ENCODE assay signal across 16 cellular contexts in the genomic region with DNA sequence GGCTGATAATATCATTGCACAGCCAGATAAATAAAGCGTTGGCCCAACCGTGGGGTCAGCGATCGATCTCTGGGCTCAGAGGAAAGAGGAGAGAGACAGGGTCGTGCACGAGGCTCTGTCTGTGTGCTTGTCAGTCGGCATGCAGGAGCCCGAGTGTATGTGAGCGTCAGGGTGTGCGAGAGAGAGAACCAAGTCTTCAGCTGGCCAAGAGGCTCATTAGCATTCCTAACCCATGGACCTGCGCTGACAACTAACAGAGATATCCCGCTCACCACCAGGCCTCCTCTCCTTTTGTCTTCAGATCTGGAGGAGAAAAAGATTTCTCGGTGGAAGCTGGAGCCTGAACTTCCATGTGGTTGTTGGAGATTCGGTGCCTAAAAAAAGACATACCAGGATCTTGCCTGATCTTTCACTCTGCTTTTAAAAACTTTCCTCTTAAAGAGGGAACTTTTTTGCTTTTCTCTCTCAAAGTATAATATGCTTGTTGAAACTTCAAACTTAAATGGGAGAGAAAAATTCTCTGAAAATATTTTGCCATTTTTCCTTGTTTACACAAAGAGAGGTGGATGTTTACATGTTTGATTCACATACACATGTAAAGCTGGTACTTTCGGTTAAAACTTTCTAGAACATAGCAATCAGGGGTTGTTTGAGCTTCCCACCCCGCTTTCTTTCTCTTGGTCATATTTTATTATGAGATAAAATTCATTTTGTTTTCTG. TPM values are rescaled to one million over a fixed set of nuclear protein-coding genes. Genes with fewer than 3 reads are reported as not detected.
DNase-seq lines count a peak whose midpoint lies in the region; ATAC-seq and TF ChIP-seq lines count a peak whose summit lies in the region.
"Had no signal": no experiment of that assay in that cellular context is flagged by ENCODE, and none has a peak within 500 bp of the region (broad histone marks: within the 10 kb centered on the region; RNA-seq: fewer than 3 reads in every experiment).

No MANE protein-coding gene starts in this region.

- no peak overlapping the region for H3K4me3 Mint-ChIP-seq in nephron progenitor cell
- H3K4me3 Mint-ChIP-seq in stimulated activated memory B cell treated with anti-CD40 and anti-IgM and Interleukin-4, amounts not matched to agents 10 μg/mL and 1 μg/mL and 100 μg/mL, for 72 hours, result no peak overlapping the region
- H3K4me3 Mint-ChIP-seq: activated T-helper 17 cell treated with anti-CD3 and anti-CD28 coated beads, Interleukin-2, amount 50 U/mL, for 72 hours; effector memory CD8-positive, alpha-beta T cell; T-helper 17 cell had no signal

- H3K79me2 ChIP-seq in fibroblast of lung (ENCODE audit: control insufficient read depth, insufficient read depth, low read length), result peaks cover 50% of the 10 kb centered on the region
- H3K79me2 ChIP-seq: parathyroid adenoma had no signal

- H3K4me3 ChIP-seq in SK-N-MC, result no peak overlapping the region
- H3K4me3 ChIP-seq in fibroblast of lung (replicated peaks in 1 of 4; ENCODE audit: control extremely low read depth in 1 of 4, insufficient read depth in 1 of 4, low read depth in 3 of 4, low read length in 4 of 4), result peak overlapping the region; percentile 31 to 67 (median 54)
- H3K4me3 ChIP-seq: ascending aorta had no signal

- intact Hi-C loops in left colon (cut with DNase I, micrococcal nuclease), result loop anchor here in 1 of 2 donors (10.0 kb wide), 1 partner anchor 205 kb away; no protein-coding TSS in a partner anchor

- H3K4me1 ChIP-seq in fibroblast of lung (ENCODE audit: control insufficient read depth, extremely low read depth, insufficient read depth, low read length), result peaks cover 24% of the 10 kb centered on the region
- H3K4me1 ChIP-seq: parathyroid adenoma had no signal

- H3K4me2 ChIP-seq in fibroblast of lung (ENCODE audit: extremely low read depth, insufficient read depth, low read length), result peak overlapping the region; percentile 95

- no peak for TF ChIP-seq CTCF in fibroblast of lung (conservative IDR thresholded peaks at IDR 0.05 in 1 of 2, IDR thresholded peaks at IDR 0.05 in 1 of 2; ENCODE audit: low read depth in 1 of 2, low read length in 2 of 2)
- no peak for TF ChIP-seq CTCF in nephron progenitor cell (IDR thresholded peaks at IDR 0.05)

- no peak overlapping the region for H3K27ac Mint-ChIP-seq in nephron progenitor cell
- no peak overlapping the region for H3K27ac Mint-ChIP-seq in stimulated activated memory B cell treated with anti-CD40 and anti-IgM and Interleukin-4, amounts not matched to agents 10 μg/mL and 1 μg/mL and 100 μg/mL, for 72 hours
- H3K27ac Mint-ChIP-seq: activated T-helper 17 cell treated with anti-CD3 and anti-CD28 coated beads, Interleukin-2, amount 50 U/mL, for 72 hours; effector memory CD8-positive, alpha-beta T cell; T-helper 17 cell had no signal

- H3K9me3 Mint-ChIP-seq in nephron progenitor cell, result no peaks in the 10 kb centered on the region
- H3K9me3 Mint-ChIP-seq in stimulated activated memory B cell treated with anti-CD40 and anti-IgM and Interleukin-4, amounts not matched to agents 10 μg/mL and 1 μg/mL and 100 μg/mL, for 72 hours, result peaks cover 3% of the 10 kb centered on the region
- H3K9me3 Mint-ChIP-seq: activated T-helper 17 cell treated with anti-CD3 and anti-CD28 coated beads, Interleukin-2, amount 50 U/mL, for 72 hours; effector memory CD8-positive, alpha-beta T cell had no signal

- H3K36me3 Mint-ChIP-seq in nephron progenitor cell (ENCODE audit: low read depth), result peaks cover 9% of the 10 kb centered on the region
- no peaks in the 10 kb centered on the region for H3K36me3 Mint-ChIP-seq in stimulated activated memory B cell treated with anti-CD40 and anti-IgM and Interleukin-4, amounts not matched to agents 10 μg/mL and 1 μg/mL and 100 μg/mL, for 72 hours

- no peaks in the 10 kb centered on the region for H3K27me3 ChIP-seq in fibroblast of lung (ENCODE audit: control insufficient read depth, insufficient read depth, low read length)

- H3K9ac ChIP-seq in SK-N-MC (ENCODE audit: insufficient read length) (peak overlapping the region; percentile 46), fibroblast of lung (ENCODE audit: insufficient read depth, low read length) (peak overlapping the region; percentile 27)
- H3K9ac ChIP-seq: parathyroid adenoma had no signal

- peak overlapping the region; percentile 49; the same call in 1 of the 2 replicates for H3K27ac ChIP-seq in SK-N-MC
- peak overlapping the region; percentile 91 for H3K27ac ChIP-seq in fibroblast of lung (ENCODE audit: insufficient read depth, low read length)
- H3K27ac ChIP-seq: ascending aorta, parathyroid adenoma had no signal

- H2AFZ ChIP-seq in fibroblast of lung (ENCODE audit: low read length), result peak overlapping the region; percentile 67
- H2AFZ ChIP-seq: parathyroid adenoma had no signal

- ATAC-seq in stimulated activated memory B cell treated with anti-CD40 and anti-IgM and Interleukin-4, amounts not matched to agents 10 μg/mL and 1 μg/mL and 100 μg/mL, for 72 hours, result no peak
- no peak for ATAC-seq in left colon
- no peak for ATAC-seq in HG03045 (IDR thresholded peaks at IDR 0.05; ENCODE audit: unreplicated experiment)
- ATAC-seq: activated T-helper 17 cell treated with anti-CD3 and anti-CD28 coated beads, Interleukin-2, amount 50 U/mL, for 72 hours; effector memory CD8-positive, alpha-beta T cell; T-helper 17 cell had no signal

- peaks cover 3% of the 10 kb centered on the region for H3K36me3 ChIP-seq in SK-N-MC (ENCODE audit: insufficient read depth, low read length)
- H3K36me3 ChIP-seq in fibroblast of lung (ENCODE audit: control insufficient read depth, insufficient read depth, low read length), result peaks cover 3% of the 10 kb centered on the region
- H3K36me3 ChIP-seq: ascending aorta had no signal

- no peaks in the 10 kb centered on the region for H3K27me3 Mint-ChIP-seq in nephron progenitor cell (ENCODE audit: low read depth, poor library complexity)
- H3K27me3 Mint-ChIP-seq in stimulated activated memory B cell treated with anti-CD40 and anti-IgM and Interleukin-4, amounts not matched to agents 10 μg/mL and 1 μg/mL and 100 μg/mL, for 72 hours, result peaks cover 28% of the 10 kb centered on the region

- DNase-seq in Ammon's horn (ENCODE audit: low spot score) (peak; percentile 65), SK-N-MC (ENCODE audit: low read depth, low spot score) (no peak), fibroblast of lung (ENCODE audit: low read depth in 2 of 2) (peak; percentile 79 to 91), nephron progenitor cell (peak; percentile 41), left colon (no peak), activated gamma-delta T cell (lab: John Stamatoyannopoulos, UW) (no peak)
- DNase-seq: activated CD4-positive, alpha-beta T cell treated with anti-CD3 and anti-CD28 coated beads, Interleukin-2, amount 50 U/mL, for 48 hours; effector memory CD8-positive, alpha-beta T cell; NCI-H1092; T-helper 17 cell; trophoblast cell had no signal

- H3K9me3 ChIP-seq in SK-N-MC (ENCODE audit: low read depth, low read length) (no peaks in the 10 kb centered on the region), fibroblast of lung (ENCODE audit: control insufficient read depth, insufficient read depth, low read depth, low read length) (no peaks in the 10 kb centered on the region)
- H3K9me3 ChIP-seq: ascending aorta had no signal

- H4K20me1 ChIP-seq in fibroblast of lung (ENCODE audit: control insufficient read depth, extremely low read depth, insufficient read depth, low read length), result no peaks in the 10 kb centered on the region

- H3K4me1 Mint-ChIP-seq in nephron progenitor cell, result peaks cover 33% of the 10 kb centered on the region
- no peaks in the 10 kb centered on the region for H3K4me1 Mint-ChIP-seq in stimulated activated memory B cell treated with anti-CD40 and anti-IgM and Interleukin-4, amounts not matched to agents 10 μg/mL and 1 μg/mL and 100 μg/mL, for 72 hours
- H3K4me1 Mint-ChIP-seq: activated T-helper 17 cell treated with anti-CD3 and anti-CD28 coated beads, Interleukin-2, amount 50 U/mL, for 72 hours had no signal

RNA-seq across cellular contexts. Expression of a gene that starts 16.6 kb away (rescaled TPM):
- total RNA-seq in fibroblast of lung, result 63.7 and 90.8 TPM in 2 replicates
- polyA plus RNA-seq in fibroblast of lung, result 64.4 and 90.5 TPM in 2 replicates
- 94.8 and 115 TPM in 2 replicates for polyA plus RNA-seq in fibroblast of lung (2012)
- polyA minus RNA-seq in fibroblast of lung (ENCODE audit: low replicate concordance), result 230 and 328 TPM in 2 replicates
- 1 to 10 TPM; 2.7 to 4.9 TPM for total RNA-seq in left colon
- total RNA-seq: activated T-helper 17 cell treated with anti-CD3 and anti-CD28 coated beads, Interleukin-2, amount 50 U/mL, for 72 hours; T-helper 17 cell had no signal

RNA-seq across cellular contexts. Expression of a gene that starts 18.6 kb away (rescaled TPM):
- total RNA-seq in fibroblast of lung (33.6 and 44.6 TPM in 2 replicates), left colon (1 to 10 TPM; 2.2 to 3.2 TPM)
- polyA plus RNA-seq in fibroblast of lung, result 22.4 and 29.6 TPM in 2 replicates
- polyA plus RNA-seq in fibroblast of lung (2012), result 28.6 and 29.3 TPM in 2 replicates
- polyA minus RNA-seq in fibroblast of lung (ENCODE audit: low replicate concordance), result 4.1 and 6.4 TPM in 2 replicates
- total RNA-seq: activated T-helper 17 cell treated with anti-CD3 and anti-CD28 coated beads, Interleukin-2, amount 50 U/mL, for 72 hours; T-helper 17 cell had no signal

Comparison
In these comparisons a context has a peak if more than half of its experiments do, and no peak if none do; other contexts are left out.
1. DNase-seq: peak in Ammon's horn (single experiment), fibroblast of lung (2 of 2) and nephron progenitor cell (single experiment); none in SK-N-MC (single experiment), left colon (0 of 2) and activated gamma-delta T cell (single experiment).
2. RNA of a gene that starts 16.6 kb away (total RNA-seq): 63.7 to 90.8 TPM in fibroblast of lung; 2.7 to 4.9 TPM in left colon; every median in the first group is over 10 times any median in the second.